In genomic region chr11:129344301-129344940, GRCh38 we compare ENCODE assay signal across 1 cellular context. TPM values are rescaled to one million over a fixed set of nuclear protein-coding genes. Genes with fewer than 3 reads are reported as not detected.
"Had no signal": no experiment of that assay in that cellular context is flagged by ENCODE, and none has a peak within 500 bp of the region (broad histone marks: within the 10 kb centered on the region; RNA-seq: fewer than 3 reads in every experiment).

No MANE protein-coding gene starts in this region.

RNA-seq across cellular contexts. Expression of gene BARX2, which starts 31.2 kb away (rescaled TPM):
- polyA plus RNA-seq: right cardiac atrium had no signal
